20 cellular contexts compared by ENCODE assay signal in the genomic region with DNA sequence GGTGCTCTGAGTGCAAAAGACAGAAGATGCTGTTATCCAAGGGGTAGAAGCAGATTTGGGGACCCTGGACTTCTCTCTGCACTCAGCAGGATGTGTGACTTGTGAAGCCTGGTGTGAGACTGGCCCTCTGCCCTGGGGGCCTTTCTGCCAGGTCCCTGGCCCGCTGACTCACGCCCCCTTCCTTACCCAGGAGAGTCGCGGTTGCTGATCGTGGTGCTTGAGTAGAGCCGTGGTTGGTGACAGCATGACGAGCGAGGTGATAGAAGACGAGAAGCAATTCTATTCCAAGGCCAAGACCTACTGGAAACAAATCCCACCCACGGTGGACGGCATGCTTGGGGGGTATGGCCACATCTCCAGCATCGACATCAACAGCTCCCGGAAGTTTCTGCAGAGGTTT. TPM values are rescaled to one million over a fixed set of nuclear protein-coding genes. Genes with fewer than 3 reads are reported as not detected.
A peak's percentile ranks its signal among the peaks of the same experiment; 100 is the strongest.
DNase-seq lines count a peak whose midpoint lies in the region; ATAC-seq, FAIRE-seq and TF ChIP-seq lines count a peak whose summit lies in the region.
"Had no signal": no experiment of that assay in that cellular context is flagged by ENCODE, and none has a peak within 500 bp of the region (broad histone marks: within the 10 kb centered on the region; RNA-seq: fewer than 3 reads in every experiment).

No MANE protein-coding gene starts in this region.

- H3K4ac ChIP-seq in neuronal stem cell (ENCODE audit: low read length): no peak overlapping the region

- TF ChIP-seq CTCF in left ventricle myocardium inferior (IDR thresholded peaks at IDR 0.05; ENCODE audit: borderline replicate concordance) (no peak), fibroblast of mammary gland (conservative IDR thresholded peaks at IDR 0.05; ENCODE audit: control insufficient read depth, insufficient read depth, low read depth, low read length) (no peak)

- ATAC-seq in left ventricle myocardium superior (no peak), GM19328 (IDR thresholded peaks at IDR 0.05; ENCODE audit: unreplicated experiment) (no peak)
- ATAC-seq: activated CD4-positive, CD25-positive, alpha-beta regulatory T cell treated with anti-CD3 and anti-CD28 coated beads, Interleukin-2, amount 50 U/mL, for 24 hours; gastrocnemius medialis; left colon had no signal

- DNase-seq in left ventricle myocardium inferior (no peak), left ventricle myocardium superior (no peak), RCC 7860 (ENCODE audit: low spot score) (peak; percentile 54), fibroblast of mammary gland (ENCODE audit: low read depth) (peak; percentile 60), NCI-H2081 (lab: John Stamatoyannopoulos, UW) (no peak), neuronal stem cell (ENCODE audit: low spot score) (no peak), Ammon's horn (ENCODE audit: low spot score) (no peak)
- DNase-seq: activated naive CD4-positive, alpha-beta T cell; Kasumi-1; left colon; NCI-H1105; NCI-H69; SJCRH30; stimulated activated naive CD4-positive, alpha-beta T cell; T-helper 2 cell; upper lobe of left lung had no signal

- no peak overlapping the region for H2BK5ac ChIP-seq in neuronal stem cell (ENCODE audit: low read length)

- no peak overlapping the region for H2AK5ac ChIP-seq in neuronal stem cell (ENCODE audit: low read depth, low read length)

- no peak overlapping the region for H3K23ac ChIP-seq in neuronal stem cell (ENCODE audit: low read depth, low read length, poor library complexity)

- no peak overlapping the region for H4K91ac ChIP-seq in neuronal stem cell (ENCODE audit: low read depth, low read length, poor library complexity)

- peaks cover 28% of the 10 kb centered on the region for H3K79me1 ChIP-seq in neuronal stem cell (ENCODE audit: low read depth, low read length)

- H2BK15ac ChIP-seq in neuronal stem cell (ENCODE audit: low read length): no peak overlapping the region

- no peaks in the 10 kb centered on the region for H3K9me3 ChIP-seq in left ventricle myocardium inferior (replicated peaks)
- H3K9me3 ChIP-seq in neuronal stem cell (replicated peaks in 1 of 2; ENCODE audit: control insufficient read depth in 2 of 2, insufficient read depth in 1 of 2, low read depth in 1 of 2, low read length in 2 of 2): no peaks in the 10 kb centered on the region
- H3K9me3 ChIP-seq: gastrocnemius medialis, SJCRH30, upper lobe of left lung had no signal

- H3K36me3 ChIP-seq in left ventricle myocardium inferior: peaks cover 52% of the 10 kb centered on the region
- H3K36me3 ChIP-seq in neuronal stem cell (replicated peaks in 1 of 2; ENCODE audit: control insufficient read depth in 2 of 2, insufficient read depth in 2 of 2, low read length in 2 of 2): peaks cover 43 to 92% of the 10 kb centered on the region in 2 donors

- H3K4me3 ChIP-seq in left ventricle myocardium inferior (no peak overlapping the region), fibroblast of mammary gland (ENCODE audit: control insufficient read depth, low read depth, low read length) (no peak overlapping the region), neuronal stem cell (ENCODE audit: low read length in 2 of 2) (no peak overlapping the region)
- H3K4me3 ChIP-seq: gastrocnemius medialis, SJCRH30, upper lobe of left lung had no signal

- no peak overlapping the region for H3K4me2 ChIP-seq in neuronal stem cell (ENCODE audit: insufficient read depth, low read length, poor library complexity, severe bottlenecking)

- no peak overlapping the region for H2AFZ ChIP-seq in neuronal stem cell (ENCODE audit: low read length)

- FAIRE-seq in RCC 7860 (lab: Jason Lieb, UNC): no peak

- no peak overlapping the region for H2BK12ac ChIP-seq in neuronal stem cell (ENCODE audit: low read length)

- H3K4me1 ChIP-seq in left ventricle myocardium inferior (peaks cover 58% of the 10 kb centered on the region), neuronal stem cell (ENCODE audit: control insufficient read depth in 2 of 2, insufficient read depth in 1 of 2, low read depth in 1 of 2, low read length in 2 of 2) (peaks cover 0 to 7% of the 10 kb centered on the region in 2 donors)

- H4K8ac ChIP-seq in neuronal stem cell (ENCODE audit: low read depth, low read length): no peak overlapping the region

- intact Hi-C loops in left ventricle myocardium inferior (cut with micrococcal nuclease): no loop called here
- intact Hi-C loops in left ventricle myocardium superior (cut with micrococcal nuclease): no loop called here

- peak overlapping the region; percentile 3 for H3K27ac ChIP-seq in left ventricle myocardium inferior (replicated peaks)
- no peak overlapping the region for H3K27ac ChIP-seq in neuronal stem cell (replicated peaks; ENCODE audit: low read length)
- H3K27ac ChIP-seq: SJCRH30, upper lobe of left lung had no signal

- no peaks in the 10 kb centered on the region for H3K27me3 ChIP-seq in left ventricle myocardium inferior (ENCODE audit: low read depth)
- no peaks in the 10 kb centered on the region for H3K27me3 ChIP-seq in neuronal stem cell (ENCODE audit: control insufficient read depth in 3 of 3, insufficient read depth in 3 of 3, low read depth in 1 of 3, low read length in 3 of 3)
- H3K27me3 ChIP-seq: gastrocnemius medialis, SJCRH30, upper lobe of left lung had no signal

- H2BK120ac ChIP-seq in neuronal stem cell (ENCODE audit: low read depth, low read length): no peak overlapping the region

- H3K9ac ChIP-seq in neuronal stem cell (ENCODE audit: low read depth, low read length, poor library complexity): no peak overlapping the region

- WGBS in neuronal stem cell (ENCODE audit: extremely low coverage in 2 of 2, insufficient read length in 2 of 2, insufficient replicate concordance in 1 of 2), 2 donors: no CpG with 5 or more reads among the region's 13 CpGs

- no peak overlapping the region for H3K14ac ChIP-seq in neuronal stem cell (ENCODE audit: low read length)

- H3K18ac ChIP-seq in neuronal stem cell (ENCODE audit: low read length): no peak overlapping the region

RNA-seq across cellular contexts. Expression of gene NTMT1, which starts 6.5 kb away (rescaled TPM):
- total RNA-seq in left ventricle myocardium inferior (63.4 TPM), left ventricle myocardium superior (66.5 TPM)
- 24.4 TPM for polyA plus RNA-seq in neuronal stem cell (2013, experiment 1 of 2)
- polyA plus RNA-seq in neuronal stem cell (2013, experiment 2 of 2): 22.5 TPM

RNA-seq across cellular contexts. Expression of gene ASB6, which starts 9.5 kb away (rescaled TPM):
- total RNA-seq in left ventricle myocardium inferior (9.0 TPM), left ventricle myocardium superior (9.7 TPM)
- polyA plus RNA-seq in neuronal stem cell (2013, experiment 1 of 2): 10.1 TPM
- polyA plus RNA-seq in neuronal stem cell (2013, experiment 2 of 2): 10.5 TPM

RNA-seq across cellular contexts. Expression of gene C9orf50, which starts 11.6 kb away (rescaled TPM):
- not detected for total RNA-seq in left ventricle myocardium inferior
- not detected for total RNA-seq in left ventricle myocardium superior
- 0.11 TPM for polyA plus RNA-seq in neuronal stem cell (2013, experiment 1 of 2)
- 0.07 TPM for polyA plus RNA-seq in neuronal stem cell (2013, experiment 2 of 2)
- total RNA-seq: gastrocnemius medialis, HT1080, SJCRH30, upper lobe of left lung had no signal

RNA-seq across cellular contexts. Expression of gene PRRX2, which starts 33.0 kb away (rescaled TPM):
- total RNA-seq in left ventricle myocardium inferior: 0.85 TPM
- 0.20 TPM for total RNA-seq in left ventricle myocardium superior
- polyA plus RNA-seq in neuronal stem cell (2013, experiment 1 of 2): 26.3 TPM
- polyA plus RNA-seq in neuronal stem cell (2013, experiment 2 of 2): 25.0 TPM
- total RNA-seq: HT1080 had no signal

Comparison
In these comparisons a context has a peak if more than half of its experiments do, and no peak if none do; other contexts are left out.
1. DNase-seq: peak in RCC 7860 (single experiment) and fibroblast of mammary gland (single experiment); none in left ventricle myocardium inferior (single experiment), left ventricle myocardium superior (single experiment), NCI-H2081 (0 of 2), neuronal stem cell (single experiment) and Ammon's horn (single experiment).